In the genomic region with DNA sequence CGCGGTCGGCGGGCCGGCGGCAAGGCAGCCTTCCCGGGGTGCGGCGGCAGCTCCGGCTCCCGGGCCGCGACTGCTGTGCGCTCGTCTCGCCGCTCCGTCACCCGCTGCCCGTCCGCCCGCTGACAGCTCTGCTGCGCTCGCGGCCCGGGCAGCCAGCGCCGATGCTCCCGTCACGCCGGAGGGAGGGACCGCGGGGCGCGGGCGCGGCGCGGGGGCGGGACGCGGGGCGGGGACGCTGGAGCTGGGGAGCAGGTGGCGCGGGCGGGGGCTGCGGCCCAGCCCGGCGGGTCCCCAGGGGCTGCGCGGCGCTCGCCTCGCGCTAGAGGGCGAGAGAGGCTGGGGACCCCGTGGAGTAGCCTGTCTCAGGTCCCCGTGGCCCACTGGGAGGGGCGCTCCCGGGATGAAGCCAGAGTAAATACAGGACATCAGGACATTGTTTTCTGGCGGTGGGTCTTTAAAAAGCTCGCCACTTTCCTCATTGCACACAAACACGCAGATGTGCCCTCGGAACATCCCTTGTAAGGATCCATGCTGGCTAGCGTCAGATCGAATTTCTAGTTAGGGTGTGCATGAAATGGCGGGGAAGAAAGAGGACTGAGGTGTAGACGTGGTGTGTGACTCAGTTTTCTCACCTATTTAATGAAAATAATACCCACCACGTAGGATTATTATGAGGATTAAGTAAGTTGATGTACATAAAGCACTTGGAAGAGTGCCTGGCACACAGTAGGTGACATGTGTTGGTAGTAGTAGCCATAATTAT, we compare ENCODE assay signal across 8 cellular contexts.
A peak's percentile ranks its signal among the peaks of the same experiment; 100 is the strongest.
DNase-seq lines count a peak whose midpoint lies in the region; ATAC-seq and TF ChIP-seq lines count a peak whose summit lies in the region.

A gene with protein sequence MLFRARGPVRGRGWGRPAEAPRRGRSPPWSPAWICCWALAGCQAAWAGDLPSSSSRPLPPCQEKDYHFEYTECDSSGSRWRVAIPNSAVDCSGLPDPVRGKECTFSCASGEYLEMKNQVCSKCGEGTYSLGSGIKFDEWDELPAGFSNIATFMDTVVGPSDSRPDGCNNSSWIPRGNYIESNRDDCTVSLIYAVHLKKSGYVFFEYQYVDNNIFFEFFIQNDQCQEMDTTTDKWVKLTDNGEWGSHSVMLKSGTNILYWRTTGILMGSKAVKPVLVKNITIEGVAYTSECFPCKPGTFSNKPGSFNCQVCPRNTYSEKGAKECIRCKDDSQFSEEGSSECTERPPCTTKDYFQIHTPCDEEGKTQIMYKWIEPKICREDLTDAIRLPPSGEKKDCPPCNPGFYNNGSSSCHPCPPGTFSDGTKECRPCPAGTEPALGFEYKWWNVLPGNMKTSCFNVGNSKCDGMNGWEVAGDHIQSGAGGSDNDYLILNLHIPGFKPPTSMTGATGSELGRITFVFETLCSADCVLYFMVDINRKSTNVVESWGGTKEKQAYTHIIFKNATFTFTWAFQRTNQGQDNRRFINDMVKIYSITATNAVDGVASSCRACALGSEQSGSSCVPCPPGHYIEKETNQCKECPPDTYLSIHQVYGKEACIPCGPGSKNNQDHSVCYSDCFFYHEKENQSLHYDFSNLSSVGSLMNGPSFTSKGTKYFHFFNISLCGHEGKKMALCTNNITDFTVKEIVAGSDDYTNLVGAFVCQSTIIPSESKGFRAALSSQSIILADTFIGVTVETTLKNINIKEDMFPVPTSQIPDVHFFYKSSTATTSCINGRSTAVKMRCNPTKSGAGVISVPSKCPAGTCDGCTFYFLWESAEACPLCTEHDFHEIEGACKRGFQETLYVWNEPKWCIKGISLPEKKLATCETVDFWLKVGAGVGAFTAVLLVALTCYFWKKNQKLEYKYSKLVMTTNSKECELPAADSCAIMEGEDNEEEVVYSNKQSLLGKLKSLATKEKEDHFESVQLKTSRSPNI (minus strand): TSS at position 130 of the 763 bp plus-strand sequence. CDS start 141 bp downstream, outside the sequence.

- peaks cover 5 to 12% of the 10 kb centered on the region in 2 donors for H3K4me1 Mint-ChIP-seq in effector memory CD8-positive, alpha-beta T cell (ENCODE audit: low read depth in 2 of 2)
- H3K4me1 Mint-ChIP-seq in memory B cell = peaks cover 10% of the 10 kb centered on the region

- H3K27ac ChIP-seq in C4-2B = peak within 1 kb of the TSS; percentile 33

- DNase-seq in GM19240 (ENCODE audit: insufficient read length, low spot score) (peak; percentile 57), NCI-H526 treated with DMSO at 0.1 percent for 48 hours (lab: John Stamatoyannopoulos, UW) (peak; percentile 91), memory B cell (ENCODE audit: low spot score in 2 of 2) (peak; percentile 85 to 89)
- peak; percentile 51 to 70 for DNase-seq in activated CD8-positive, alpha-beta memory T cell treated with anti-CD3 and anti-CD28 coated beads for 1 hour (ENCODE audit: extremely low read depth in 1 of 2, low read depth in 1 of 2)
- DNase-seq in effector memory CD8-positive, alpha-beta T cell = peak; percentile 75 to 84 (median 77)
- DNase-seq in stimulated activated CD8-positive, alpha-beta memory T cell treated with anti-CD3 and anti-CD28 coated beads, Interleukin-12 subunit alpha, Interleukin-12 subunit beta, amount 100 ng/mL, for 4 hours (ENCODE audit: low read depth) = peak; percentile 80

- H3K36me3 Mint-ChIP-seq in effector memory CD8-positive, alpha-beta T cell (ENCODE audit: insufficient read depth) = peaks cover 3% of the 10 kb centered on the region
- no peaks in the 10 kb centered on the region for H3K36me3 Mint-ChIP-seq in memory B cell

- peaks cover 0 to 6% of the 10 kb centered on the region in 2 donors for H3K27me3 Mint-ChIP-seq in effector memory CD8-positive, alpha-beta T cell
- H3K27me3 Mint-ChIP-seq in memory B cell = no peaks in the 10 kb centered on the region

- H3K9me3 Mint-ChIP-seq in effector memory CD8-positive, alpha-beta T cell = no peaks in the 10 kb centered on the region
- H3K9me3 Mint-ChIP-seq in memory B cell = no peaks in the 10 kb centered on the region

- TF ChIP-seq CTCF in C4-2B (conservative IDR thresholded peaks at IDR 0.05) = peak; percentile 67

- ATAC-seq in HG03442 (IDR thresholded peaks at IDR 0.05; ENCODE audit: unreplicated experiment) = peak; percentile 93
- peak; percentile 91 for ATAC-seq in effector memory CD8-positive, alpha-beta T cell (replicated peaks)
- peak; percentile 90 for ATAC-seq in memory B cell (ENCODE audit: low read depth)

- H3K27ac Mint-ChIP-seq in effector memory CD8-positive, alpha-beta T cell = peak within 1 kb of the TSS; percentile 15 to 70
- peak within 1 kb of the TSS; percentile 83 for H3K27ac Mint-ChIP-seq in memory B cell

- peak within 1 kb of the TSS; percentile 76 to 77 for H3K4me3 Mint-ChIP-seq in effector memory CD8-positive, alpha-beta T cell
- H3K4me3 Mint-ChIP-seq in memory B cell = peak within 1 kb of the TSS; percentile 86

Comparison
In these comparisons a context has a peak if more than half of its experiments do, and no peak if none do; other contexts are left out.
1. Peak in every context shown above with its lines: DNase-seq, ATAC-seq and H3K27ac ChIP-seq.